Comparison of ENCODE assay signal across 16 cellular contexts in genomic region chr18:34695300-34695699, GRCh38. TPM values are rescaled to one million over a fixed set of nuclear protein-coding genes. Genes with fewer than 3 reads are reported as not detected.
DNase-seq lines count a peak whose midpoint lies in the region; ATAC-seq, FAIRE-seq and TF ChIP-seq lines count a peak whose summit lies in the region.
"Had no signal": no experiment of that assay in that cellular context is flagged by ENCODE, and none has a peak within 500 bp of the region (broad histone marks: within the 10 kb centered on the region; RNA-seq: fewer than 3 reads in every experiment).

No MANE protein-coding gene starts in this region.

- H3K27me3 Mint-ChIP-seq in natural killer cell (ENCODE audit: low read depth in 2 of 2), result peaks cover 3 to 13% of the 10 kb centered on the region in 2 donors
- H3K27me3 Mint-ChIP-seq in natural killer cell treated with Interleukin-12 subunit alpha and Interleukin-12 subunit beta and Interleukin-15 and Interleukin-18, amount 100 ng/mL, for 72 hours, result peaks cover 0 to 5% of the 10 kb centered on the region in 2 donors

- peak overlapping the region; percentile 5 to 29 for H3K27ac Mint-ChIP-seq in natural killer cell
- H3K27ac Mint-ChIP-seq in natural killer cell treated with Interleukin-12 subunit alpha and Interleukin-12 subunit beta and Interleukin-15 and Interleukin-18, amount 100 ng/mL, for 72 hours, result no peak overlapping the region
- H3K27ac Mint-ChIP-seq: activated B cell treated with CpG ODN at 0.5 μM for 24 hours; activated CD8-positive, alpha-beta T cell treated with anti-CD3 and anti-CD28 coated beads, Interleukin-2, amount 10 ng/mL, durations not matched to agents 7 days and 5 days; CD8-positive, alpha-beta memory T cell; T-helper 1 cell treated with Interleukin-12 subunit alpha and Interleukin-12 subunit beta and Interleukin-4 antibody, amounts not matched to agents 30 μg/mL and 1 μg/mL, for 36 hours had no signal

- peaks cover 36 to 53% of the 10 kb centered on the region in 2 donors for H3K4me1 Mint-ChIP-seq in natural killer cell
- peaks cover 20 to 36% of the 10 kb centered on the region in 2 donors for H3K4me1 Mint-ChIP-seq in natural killer cell treated with Interleukin-12 subunit alpha and Interleukin-12 subunit beta and Interleukin-15 and Interleukin-18, amount 100 ng/mL, for 72 hours (ENCODE audit: low read depth in 2 of 2)
- H3K4me1 Mint-ChIP-seq: activated B cell treated with CpG ODN at 0.5 μM for 24 hours; CD8-positive, alpha-beta memory T cell had no signal

- dilution Hi-C loops in keratinocyte (cut with MboI; ENCODE audit: extremely low pct_ligation_motif_present, low sequenced_read_pairs), result no loop called here

- no peaks in the 10 kb centered on the region for H3K36me3 Mint-ChIP-seq in natural killer cell
- H3K36me3 Mint-ChIP-seq in natural killer cell treated with Interleukin-12 subunit alpha and Interleukin-12 subunit beta and Interleukin-15 and Interleukin-18, amount 100 ng/mL, for 72 hours, result peaks cover 5% of the 10 kb centered on the region
- H3K36me3 Mint-ChIP-seq: CD8-positive, alpha-beta memory T cell had no signal

- no peak for FAIRE-seq in keratinocyte (lab: Jason Lieb, UNC)

- no peaks in the 10 kb centered on the region for H3K79me2 ChIP-seq in keratinocyte (ENCODE audit: control insufficient read depth, insufficient read depth, low read length)
- H3K79me2 ChIP-seq: parathyroid adenoma had no signal

- H3K36me3 ChIP-seq in keratinocyte (ENCODE audit: control insufficient read depth in 2 of 2, extremely low read depth in 1 of 2, insufficient read depth in 2 of 2, low read length in 2 of 2), result no peaks in the 10 kb centered on the region
- H3K36me3 ChIP-seq: MG63, spleen, thoracic aorta had no signal

- H3K27me3 ChIP-seq in keratinocyte (ENCODE audit: control insufficient read depth, extremely low read depth, insufficient read depth, low read length), result peaks cover 3% of the 10 kb centered on the region
- H3K27me3 ChIP-seq: MG63, spleen had no signal

- peaks cover 9% of the 10 kb centered on the region for H3K4me1 ChIP-seq in keratinocyte (ENCODE audit: control insufficient read depth, extremely low read depth, insufficient read depth, low read length)
- H3K4me1 ChIP-seq: parathyroid adenoma, spleen had no signal

- ATAC-seq in natural killer cell (peak in 1 of 3 donors; percentile 36), HG02852 (IDR thresholded peaks at IDR 0.05; ENCODE audit: unreplicated experiment) (no peak)
- no peak for ATAC-seq in natural killer cell treated with Interleukin-12 subunit alpha and Interleukin-12 subunit beta and Interleukin-15 and Interleukin-18, amount 100 ng/mL, for 72 hours
- ATAC-seq: activated CD8-positive, alpha-beta T cell treated with anti-CD3 and anti-CD28 coated beads, Interleukin-2, amount 10 ng/mL, durations not matched to agents 7 days and 5 days had no signal

- H3K27ac ChIP-seq in keratinocyte (ENCODE audit: control insufficient read depth, insufficient read depth, low read length), result no peak overlapping the region
- H3K27ac ChIP-seq: parathyroid adenoma, spleen, thoracic aorta had no signal

- H3K4me3 ChIP-seq in keratinocyte (ENCODE audit: control insufficient read depth in 2 of 3, extremely low read depth in 1 of 3, insufficient read depth in 2 of 3, low read depth in 1 of 3, low read length in 3 of 3), result no peak overlapping the region
- H3K4me3 ChIP-seq: MG63, spleen, thoracic aorta had no signal

- no peaks in the 10 kb centered on the region for H4K20me1 ChIP-seq in keratinocyte (ENCODE audit: control insufficient read depth, extremely low read depth, insufficient read depth, low read length)

- no peak for TF ChIP-seq CTCF in natural killer cell (IDR thresholded peaks at IDR 0.05)
- no peak for TF ChIP-seq CTCF in keratinocyte (optimal IDR thresholded peaks at IDR 0.05 in 1 of 3, IDR thresholded peaks at IDR 0.05 in 1 of 3, conservative IDR thresholded peaks at IDR 0.05 in 1 of 3; ENCODE audit: extremely low read depth in 1 of 3, insufficient read depth in 2 of 3, low read length in 3 of 3)

- H3K9me1 ChIP-seq in keratinocyte (ENCODE audit: control insufficient read depth, extremely low read depth, insufficient read depth, low read length), result no peaks in the 10 kb centered on the region

- no peak overlapping the region for H3K9ac ChIP-seq in keratinocyte (ENCODE audit: control insufficient read depth, extremely low read depth, insufficient read depth, low read length)
- H3K9ac ChIP-seq: parathyroid adenoma had no signal

- intact Hi-C loops in natural killer cell (cut with micrococcal nuclease), result no loop called here

- H3K4me3 Mint-ChIP-seq in natural killer cell, result no peak overlapping the region
- no peak overlapping the region for H3K4me3 Mint-ChIP-seq in natural killer cell treated with Interleukin-12 subunit alpha and Interleukin-12 subunit beta and Interleukin-15 and Interleukin-18, amount 100 ng/mL, for 72 hours
- H3K4me3 Mint-ChIP-seq: activated B cell treated with CpG ODN at 0.5 μM for 24 hours; activated CD8-positive, alpha-beta T cell treated with anti-CD3 and anti-CD28 coated beads, Interleukin-2, amount 10 ng/mL, durations not matched to agents 7 days and 5 days; CD8-positive, alpha-beta memory T cell; T-helper 1 cell treated with Interleukin-12 subunit alpha and Interleukin-12 subunit beta and Interleukin-4 antibody, amounts not matched to agents 30 μg/mL and 1 μg/mL, for 36 hours had no signal

- no peak for DNase-seq in natural killer cell
- DNase-seq in natural killer cell treated with Interleukin-12 subunit alpha and Interleukin-12 subunit beta and Interleukin-15 and Interleukin-18, amount 100 ng/mL, for 72 hours (ENCODE audit: low spot score), result no peak
- peak; percentile 57 for DNase-seq in NCI-H748 treated with DMSO at 0.1 percent for 48 hours (lab: John Stamatoyannopoulos, UW)
- DNase-seq in keratinocyte (ENCODE audit: low read depth, low spot score), result no peak
- DNase-seq in activated CD8-positive, alpha-beta memory T cell treated with anti-CD3 and anti-CD28 coated beads for 24 hours, result no peak
- no peak for DNase-seq in activated naive CD4-positive, alpha-beta T cell treated with Interleukin-2 at 50 U/mL for 16 hours
- no peak for DNase-seq in HPDE6-E6E7 (ENCODE audit: extremely low spot score)
- DNase-seq: activated B cell treated with CpG ODN at 0.5 μM for 24 hours; activated CD8-positive, alpha-beta T cell treated with anti-CD3 and anti-CD28 coated beads, Interleukin-2, amount 10 ng/mL, durations not matched to agents 7 days and 5 days; CD8-positive, alpha-beta memory T cell; MG63; spleen had no signal

- peak overlapping the region; percentile 49 for H3K4me2 ChIP-seq in keratinocyte (ENCODE audit: control insufficient read depth, extremely low read depth, insufficient read depth, low read depth, low read length)

- H3K9me3 Mint-ChIP-seq in natural killer cell, result no peaks in the 10 kb centered on the region
- no peaks in the 10 kb centered on the region for H3K9me3 Mint-ChIP-seq in natural killer cell treated with Interleukin-12 subunit alpha and Interleukin-12 subunit beta and Interleukin-15 and Interleukin-18, amount 100 ng/mL, for 72 hours
- H3K9me3 Mint-ChIP-seq: activated B cell treated with CpG ODN at 0.5 μM for 24 hours; T-helper 1 cell treated with Interleukin-12 subunit alpha and Interleukin-12 subunit beta and Interleukin-4 antibody, amounts not matched to agents 30 μg/mL and 1 μg/mL, for 36 hours had no signal

- H3K9me3 ChIP-seq in keratinocyte (ENCODE audit: control insufficient read depth, low read depth, low read length), result no peaks in the 10 kb centered on the region
- H3K9me3 ChIP-seq: MG63, spleen, thoracic aorta had no signal

- no peak overlapping the region for H2AFZ ChIP-seq in keratinocyte (ENCODE audit: control insufficient read depth, low read length)
- H2AFZ ChIP-seq: parathyroid adenoma had no signal

RNA-seq across cellular contexts. Expression of gene DTNA, which starts 14.8 kb away (rescaled TPM):
- under 1 TPM in 1 of 3 donors, not detected in 2; 0.33 TPM for total RNA-seq in natural killer cell
- total RNA-seq in natural killer cell treated with Interleukin-12 subunit alpha and Interleukin-12 subunit beta and Interleukin-15 and Interleukin-18, amount 100 ng/mL, for 72 hours, result not detected
- 0.26 to 1.9 TPM (median 0.81 TPM) in 3 replicates for polyA plus RNA-seq in keratinocyte
- polyA plus RNA-seq in keratinocyte (2011; ENCODE audit: low read depth), result 0.80 TPM
- 0.96 and 1.1 TPM in 2 replicates for polyA plus RNA-seq in keratinocyte (2011; cell fraction: cytosol; rRNA removed)
- polyA plus RNA-seq in keratinocyte (2011; cell fraction: nucleus; rRNA removed), result 1.2 and 1.9 TPM in 2 replicates
- polyA plus RNA-seq in keratinocyte (2012; ENCODE audit: low replicate concordance), result 0.15 and 0.48 TPM in 2 replicates
- polyA minus RNA-seq in keratinocyte, result 2.3 to 3.9 TPM (median 2.8 TPM) in 3 replicates
- polyA minus RNA-seq in keratinocyte (2011; cell fraction: cytosol; rRNA and poly(A)+ RNA removed), result 0.58 TPM
- 1.7 and 1.8 TPM in 2 replicates for polyA minus RNA-seq in keratinocyte (2011; cell fraction: nucleus; rRNA and poly(A)+ RNA removed)
- total RNA-seq: activated B cell treated with CpG ODN at 0.5 μM for 24 hours; activated CD8-positive, alpha-beta T cell treated with anti-CD3 and anti-CD28 coated beads, Interleukin-2, amount 10 ng/mL, durations not matched to agents 7 days and 5 days; CD8-positive, alpha-beta memory T cell had no signal
- polyA plus RNA-seq: CD8-positive, alpha-beta memory T cell had no signal

Comparison
In these comparisons a context has a peak if more than half of its experiments do, and no peak if none do; other contexts are left out.
1. H3K27ac Mint-ChIP-seq: peak in natural killer cell (2 of 2); none in natural killer cell treated with Interleukin-12 subunit alpha and Interleukin-12 subunit beta and Interleukin-15 and Interleukin-18, amount 100 ng/mL, for 72 hours (0 of 2).